Comparison of ENCODE assay signal across 1 cellular context in genomic region chr3:196454935-196455334, GRCh38.
TF ChIP-seq lines count a peak whose summit lies in the region.

No MANE protein-coding gene starts in this region.

TF ChIP-seq in IMR-90, 13 proteins besides CTCF, POLR2A, EP300 and RAD21 (continued from another document):
- TF ChIP-seq USF2 (IDR thresholded peaks at IDR 0.05; ENCODE audit: low read depth, low read length): no peak
- TF ChIP-seq CHD1 (IDR thresholded peaks at IDR 0.05; ENCODE audit: low read depth, low read length): no peak
- TF ChIP-seq MXI1 (IDR thresholded peaks at IDR 0.05; ENCODE audit: borderline replicate concordance, low read depth, low read length): no peak
- no peak for TF ChIP-seq FOS (IDR thresholded peaks at IDR 0.05; ENCODE audit: low read depth, low read length)
- no peak for TF ChIP-seq MAZ (IDR thresholded peaks at IDR 0.05; ENCODE audit: borderline replicate concordance, low read depth, low read length)
- no peak for TF ChIP-seq RFX5 (IDR thresholded peaks at IDR 0.05; ENCODE audit: low read depth, low read length)
- TF ChIP-seq RCOR1 (IDR thresholded peaks at IDR 0.05; ENCODE audit: insufficient replicate concordance, low read length): no peak
- TF ChIP-seq SMC3 (IDR thresholded peaks at IDR 0.05; ENCODE audit: low read depth, low read length): no peak
- TF ChIP-seq MAFK (IDR thresholded peaks at IDR 0.05; ENCODE audit: low read depth, low read length): no peak
- TF ChIP-seq ELK1 (IDR thresholded peaks at IDR 0.05; ENCODE audit: borderline replicate concordance, low read depth, low read length): no peak
